Comparison of ENCODE assay signal across 24 cellular contexts in the genomic region with DNA sequence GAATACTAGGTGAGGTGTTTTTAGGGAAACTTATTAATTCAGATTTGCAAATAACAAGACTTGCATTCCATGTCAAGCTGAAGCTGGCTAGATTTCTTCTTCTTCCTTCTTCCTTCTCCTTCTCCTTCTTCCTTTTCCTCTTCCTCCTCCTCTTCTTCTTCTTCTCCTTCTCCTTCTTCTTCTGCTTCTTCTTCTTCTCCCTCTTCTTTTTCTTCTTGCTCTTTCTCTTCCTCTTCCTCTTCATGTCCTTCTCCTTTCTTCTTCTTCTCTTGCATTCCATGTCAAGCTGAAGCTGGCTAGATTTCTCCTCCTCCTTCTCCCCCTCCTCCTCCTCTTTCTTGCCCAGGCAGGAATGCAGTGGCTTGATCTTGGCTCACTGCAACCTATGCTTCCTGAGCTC.
DNase-seq lines count a peak whose midpoint lies in the region; FAIRE-seq and TF ChIP-seq lines count a peak whose summit lies in the region.
"Had no signal": no experiment of that assay in that cellular context is flagged by ENCODE, and none has a peak within 500 bp of the region (broad histone marks: within the 10 kb centered on the region; RNA-seq: fewer than 3 reads in every experiment).

No MANE protein-coding gene starts in this region.

- H3K79me2 ChIP-seq in mammary epithelial cell (ENCODE audit: insufficient read depth, low read length) = no peaks in the 10 kb centered on the region

- intact Hi-C loops in MCF 10A (cut with micrococcal nuclease) = loop anchor here (5.0 kb wide), 1 partner anchor 297 kb away; a partner anchor contains a TSS
- intact Hi-C loops in mammary epithelial cell (cut with micrococcal nuclease) = no loop called here

- dilution Hi-C loops in mammary epithelial cell (cut with HindIII; ENCODE audit: low sequenced_read_pairs) = no loop called here

- H4K20me1 ChIP-seq in mammary epithelial cell (ENCODE audit: insufficient read depth, low read length) = no peaks in the 10 kb centered on the region

- no peaks in the 10 kb centered on the region for H3K4me1 ChIP-seq in mammary epithelial cell (ENCODE audit: insufficient read depth, low read length)

- no peak overlapping the region for H2AFZ ChIP-seq in mammary epithelial cell (ENCODE audit: low read depth, low read length)
- H2AFZ ChIP-seq: GM23248 had no signal

- no peak overlapping the region for H3K27ac ChIP-seq in mammary epithelial cell (ENCODE audit: insufficient read depth, low read depth, low read length)
- peak overlapping the region; percentile 5 for H3K27ac ChIP-seq in epithelial cell of prostate
- H3K27ac ChIP-seq: A549, GM23248 had no signal

- CTCF ChIA-PET in MCF 10A (lab: Yijun Ruan, JAX) = interaction anchor here (0.6 kb wide), 2 partner anchors 298 to 639 kb away, joined by 3 read pairs; a partner anchor contains a TSS
- CTCF ChIA-PET in mammary epithelial cell (lab: Charles Lee; ENCODE audit: low non-redundant PET) = interaction anchor here (0.6 kb wide), 1 partner anchor 585 kb away, joined by 3 read pairs; no protein-coding TSS in a partner anchor

- no peak overlapping the region for H3K9ac ChIP-seq in mammary epithelial cell (ENCODE audit: insufficient read depth, low read length)
- H3K9ac ChIP-seq: GM23248 had no signal

- POLR2A ChIA-PET in MCF 10A (lab: Yijun Ruan, JAX) = interaction anchor here (0.6 to 1.5 kb wide), 8 partner anchors 12 to 992 kb away, joined by 3 to 10 read pairs (median 3); no protein-coding TSS in a partner anchor

- no peaks in the 10 kb centered on the region for H3K27me3 Mint-ChIP-seq in MCF 10A (ENCODE audit: insufficient read depth, unreplicated experiment)
- H3K27me3 Mint-ChIP-seq: CD4-positive, alpha-beta memory T cell had no signal

- DNase-seq in MCF 10A (ENCODE audit: unreplicated experiment) (no peak), mammary epithelial cell (no peak), EH (ENCODE audit: low read depth) (peak; percentile 50), amniotic epithelial cell (ENCODE audit: low read depth) (peak; percentile 29), epithelial cell of prostate (ENCODE audit: low read depth, low spot score) (no peak), NCI-H1048 (lab: John Stamatoyannopoulos, UW) (no peak), GM19239 (ENCODE audit: insufficient read length, low spot score) (no peak), NCI-H774 (lab: John Stamatoyannopoulos, UW) (no peak)
- DNase-seq: 8988T; ACHN; C1 segment of cervical spinal cord; Calu3; CD4-positive, alpha-beta memory T cell; COR-L47; DMS53; DMS79 treated with DMSO at 0.1 percent for 48 hours; GDM1; GM23248; H7; HCEC 1CT had no signal

- H3K36me3 ChIP-seq in mammary epithelial cell (ENCODE audit: insufficient read depth, low read length) = no peaks in the 10 kb centered on the region

- peaks cover 13% of the 10 kb centered on the region for H3K4me1 Mint-ChIP-seq in MCF 10A (ENCODE audit: insufficient read depth, unreplicated experiment)
- H3K4me1 Mint-ChIP-seq: CD4-positive, alpha-beta memory T cell had no signal

- H3K4me3 Mint-ChIP-seq in MCF 10A (ENCODE audit: unreplicated experiment) = no peak overlapping the region

- H3K4me3 ChIP-seq in mammary epithelial cell (replicated peaks in 1 of 3; ENCODE audit: insufficient read depth in 1 of 3, low read depth in 2 of 3, low read length in 3 of 3) = no peak overlapping the region
- H3K4me3 ChIP-seq: A549, GM23248 had no signal

- peaks cover 9% of the 10 kb centered on the region for H3K9me3 ChIP-seq in mammary epithelial cell (replicated peaks; ENCODE audit: insufficient read depth, low read length)
- H3K9me3 ChIP-seq: A549 had no signal

- BruUV-seq in MCF 10A (replicated peaks; lab: Mats Ljungman, UMichigan) (no TSS peak), mammary epithelial cell (replicated peaks; lab: Mats Ljungman, UMichigan) (no TSS peak)

- no peak for FAIRE-seq in GM19239 (lab: Jason Lieb, UNC)
- FAIRE-seq: A549, GM12891, GM18507, H1 had no signal

- H3K27me3 ChIP-seq in mammary epithelial cell (ENCODE audit: insufficient read depth, low read length) = no peaks in the 10 kb centered on the region

- in situ Hi-C loops in mammary epithelial cell (cut with MboI; ENCODE audit: low sequenced_read_pairs in 2 of 2) = no loop called here

- H3K27ac Mint-ChIP-seq in MCF 10A (ENCODE audit: low read depth, unreplicated experiment) = peak overlapping the region; percentile 54

- TF ChIP-seq CTCF in MCF 10A (IDR thresholded peaks at IDR 0.05; ENCODE audit: unreplicated experiment) = no peak
- no peak for TF ChIP-seq CTCF in mammary epithelial cell (conservative IDR thresholded peaks at IDR 0.05 in 1 of 2, IDR thresholded peaks at IDR 0.05 in 1 of 2; ENCODE audit: extremely low read depth in 1 of 2, insufficient read depth in 1 of 2, low read depth in 1 of 2, low read length in 2 of 2)

- H3K36me3 Mint-ChIP-seq in MCF 10A (ENCODE audit: insufficient read depth, unreplicated experiment) = peaks cover 7% of the 10 kb centered on the region
- H3K36me3 Mint-ChIP-seq: CD4-positive, alpha-beta memory T cell had no signal

- no peak overlapping the region for H3K4me2 ChIP-seq in mammary epithelial cell (ENCODE audit: insufficient read depth, low read depth, low read length)
- H3K4me2 ChIP-seq: A549 had no signal

- H3K9me3 Mint-ChIP-seq in MCF 10A (ENCODE audit: unreplicated experiment) = no peaks in the 10 kb centered on the region

Comparison
In these comparisons a context has a peak if more than half of its experiments do, and no peak if none do; other contexts are left out.
1. DNase-seq: peak in EH (single experiment) and amniotic epithelial cell (single experiment); none in MCF 10A (single experiment), mammary epithelial cell (single experiment), epithelial cell of prostate (single experiment), NCI-H1048 (single experiment), GM19239 (single experiment) and NCI-H774 (single experiment).